Comparison of ENCODE assay signal across 9 cellular contexts in genomic region chr1:212283741-212284140, GRCh38. TPM values are rescaled to one million over a fixed set of nuclear protein-coding genes. Genes with fewer than 3 reads are reported as not detected.
DNase-seq lines count a peak whose midpoint lies in the region; ATAC-seq and TF ChIP-seq lines count a peak whose summit lies in the region.
"Had no signal": no experiment of that assay in that cellular context is flagged by ENCODE, and none has a peak within 500 bp of the region (broad histone marks: within the 10 kb centered on the region; RNA-seq: fewer than 3 reads in every experiment).

No MANE protein-coding gene starts in this region.

- H3K9me2 ChIP-seq in SU-DHL-6 (replicated peaks; ENCODE audit: insufficient read depth, low read length) = no peaks in the 10 kb centered on the region

- H3K9me3 ChIP-seq in SU-DHL-6 (ENCODE audit: insufficient read depth, low read length) = no peaks in the 10 kb centered on the region
- no peaks in the 10 kb centered on the region for H3K9me3 ChIP-seq in HAP-1

- in situ Hi-C loops in HAP-1 (cut with MboI; ENCODE audit: low sequenced_read_pairs) = no loop called here

- H2AFZ ChIP-seq in SU-DHL-6 (ENCODE audit: low read depth, low read length, severe bottlenecking) = no peak overlapping the region

- H3F3A ChIP-seq in SU-DHL-6 (ENCODE audit: insufficient read depth) = peaks cover 4% of the 10 kb centered on the region; the same call in 1 of the 2 replicates

- no peaks in the 10 kb centered on the region for H3K9me3 Mint-ChIP-seq in activated CD8-positive, alpha-beta memory T cell treated with anti-CD3 and anti-CD28 coated beads, Interleukin-2, amount 10 ng/mL, durations not matched to agents 7 days and 5 days (ENCODE audit: low read depth)
- no peaks in the 10 kb centered on the region for H3K9me3 Mint-ChIP-seq in stimulated activated effector memory CD8-positive, alpha-beta T cell treated with anti-CD3 and anti-CD28 coated beads, Interleukin-12 subunit alpha, Interleukin-12 subunit beta, amount 100 ng/mL, for 72 hours

- H3K36me3 ChIP-seq in SU-DHL-6 (ENCODE audit: low read length) (no peaks in the 10 kb centered on the region), HAP-1 (replicated peaks) (no peaks in the 10 kb centered on the region)

- no peaks in the 10 kb centered on the region for H3K27me3 Mint-ChIP-seq in activated CD8-positive, alpha-beta memory T cell treated with anti-CD3 and anti-CD28 coated beads, Interleukin-2, amount 10 ng/mL, durations not matched to agents 7 days and 5 days

- H3K4me2 ChIP-seq in SU-DHL-6 (ENCODE audit: low read depth, low read length, poor library complexity, severe bottlenecking) = peak overlapping the region; percentile 81

- peaks cover 2% of the 10 kb centered on the region for H3K4me1 ChIP-seq in HAP-1

- TF ChIP-seq CTCF in SU-DHL-6 (IDR thresholded peaks at IDR 0.05; ENCODE audit: insufficient read depth, low read length, poor library complexity, severe bottlenecking) (no peak), epithelial cell of proximal tubule (conservative IDR thresholded peaks at IDR 0.05; ENCODE audit: low read depth, low read length) (no peak)

- CTCF ChIA-PET in activated CD8-positive, alpha-beta memory T cell treated with anti-CD3 and anti-CD28 coated beads, Interleukin-2, amount 10 ng/mL, durations not matched to agents 7 days and 5 days (lab: Charles Lee) = interaction anchor here (1.1 to 2.5 kb wide), 7 partner anchors 8 to 705 kb away, joined by 3 to 11 read pairs (median 5); partner anchors contain the start of genes DTL, INTS7 and SLC30A1

- H3K27ac Mint-ChIP-seq in activated CD8-positive, alpha-beta memory T cell treated with anti-CD3 and anti-CD28 coated beads, Interleukin-2, amount 10 ng/mL, durations not matched to agents 7 days and 5 days = peak overlapping the region; percentile 96
- H3K27ac Mint-ChIP-seq in stimulated activated effector memory CD8-positive, alpha-beta T cell treated with anti-CD3 and anti-CD28 coated beads, Interleukin-12 subunit alpha, Interleukin-12 subunit beta, amount 100 ng/mL, for 72 hours = peak overlapping the region; percentile 95

- peaks cover 26% of the 10 kb centered on the region for H3K79me2 ChIP-seq in SU-DHL-6 (ENCODE audit: insufficient read depth, low read length)

- H3K36me3 Mint-ChIP-seq in activated CD8-positive, alpha-beta memory T cell treated with anti-CD3 and anti-CD28 coated beads, Interleukin-2, amount 10 ng/mL, durations not matched to agents 7 days and 5 days = peaks cover 7% of the 10 kb centered on the region
- peaks cover 16% of the 10 kb centered on the region for H3K36me3 Mint-ChIP-seq in stimulated activated effector memory CD8-positive, alpha-beta T cell treated with anti-CD3 and anti-CD28 coated beads, Interleukin-12 subunit alpha, Interleukin-12 subunit beta, amount 100 ng/mL, for 72 hours

- H3K4me3 ChIP-seq in SU-DHL-6 (ENCODE audit: insufficient read depth, low read length, poor library complexity, severe bottlenecking) = peak overlapping the region; percentile 60
- H3K4me3 ChIP-seq in epithelial cell of proximal tubule (ENCODE audit: low read depth, low read length) = peak overlapping the region; percentile 85
- no peak overlapping the region for H3K4me3 ChIP-seq in HAP-1

- peak overlapping the region; percentile 81; the same call in 1 of the 2 replicates for H3K27ac ChIP-seq in SU-DHL-6 (ENCODE audit: low read depth, low read length)

- ATAC-seq in activated CD8-positive, alpha-beta memory T cell treated with anti-CD3 and anti-CD28 coated beads, Interleukin-2, amount 10 ng/mL, durations not matched to agents 7 days and 5 days = no peak
- no peak for ATAC-seq in stimulated activated effector memory CD8-positive, alpha-beta T cell treated with anti-CD3 and anti-CD28 coated beads, Interleukin-12 subunit alpha, Interleukin-12 subunit beta, amount 100 ng/mL, for 72 hours

- no peaks in the 10 kb centered on the region for H4K20me1 ChIP-seq in SU-DHL-6 (ENCODE audit: low read depth, low read length)

- peak overlapping the region; percentile 90 for H3K4me3 Mint-ChIP-seq in activated CD8-positive, alpha-beta memory T cell treated with anti-CD3 and anti-CD28 coated beads, Interleukin-2, amount 10 ng/mL, durations not matched to agents 7 days and 5 days
- H3K4me3 Mint-ChIP-seq in stimulated activated effector memory CD8-positive, alpha-beta T cell treated with anti-CD3 and anti-CD28 coated beads, Interleukin-12 subunit alpha, Interleukin-12 subunit beta, amount 100 ng/mL, for 72 hours = peak overlapping the region; percentile 94

- peak overlapping the region; percentile 56; the same call in 1 of the 2 replicates for H3K9ac ChIP-seq in SU-DHL-6 (ENCODE audit: low read length)

- H3K27me3 ChIP-seq in SU-DHL-6 (ENCODE audit: low read length) = no peaks in the 10 kb centered on the region
- H3K27me3 ChIP-seq in HAP-1 (ENCODE audit: low read depth) = no peaks in the 10 kb centered on the region

- no peak for DNase-seq in activated CD8-positive, alpha-beta memory T cell treated with anti-CD3 and anti-CD28 coated beads, Interleukin-2, amount 10 ng/mL, durations not matched to agents 7 days and 5 days
- no peak for DNase-seq in activated CD8-positive, alpha-beta memory T cell treated with anti-CD3 and anti-CD28 coated beads, Interleukin-2, amount 50 U/mL, for 4 hours
- DNase-seq in epithelial cell of proximal tubule (ENCODE audit: low read depth) = no peak
- DNase-seq in stimulated activated effector memory CD8-positive, alpha-beta T cell treated with anti-CD3 and anti-CD28 coated beads, Interleukin-12 subunit alpha, Interleukin-12 subunit beta, amount 100 ng/mL, for 72 hours (ENCODE audit: low spot score in 2 of 2) = no peak
- no peak for DNase-seq in HAP-1 (ENCODE audit: low spot score in 2 of 2)
- DNase-seq in NCI-H1048 (lab: John Stamatoyannopoulos, UW) = no peak
- no peak for DNase-seq in NCI-H146 (lab: John Stamatoyannopoulos, UW)
- DNase-seq: occipital lobe had no signal

- H3K4me1 Mint-ChIP-seq in activated CD8-positive, alpha-beta memory T cell treated with anti-CD3 and anti-CD28 coated beads, Interleukin-2, amount 10 ng/mL, durations not matched to agents 7 days and 5 days = peaks cover 26% of the 10 kb centered on the region
- peaks cover 33% of the 10 kb centered on the region for H3K4me1 Mint-ChIP-seq in stimulated activated effector memory CD8-positive, alpha-beta T cell treated with anti-CD3 and anti-CD28 coated beads, Interleukin-12 subunit alpha, Interleukin-12 subunit beta, amount 100 ng/mL, for 72 hours

RNA-seq across cellular contexts. Expression of gene PPP2R5A, which starts 1.5 kb away (rescaled TPM):
- total RNA-seq in activated CD8-positive, alpha-beta memory T cell treated with anti-CD3 and anti-CD28 coated beads, Interleukin-2, amount 10 ng/mL, durations not matched to agents 7 days and 5 days = 10 to 100 TPM; 42.7 to 44.0 TPM
- total RNA-seq in epithelial cell of proximal tubule = 31.1 and 31.2 TPM in 2 replicates
